8 cellular contexts compared by ENCODE assay signal in the genomic region with DNA sequence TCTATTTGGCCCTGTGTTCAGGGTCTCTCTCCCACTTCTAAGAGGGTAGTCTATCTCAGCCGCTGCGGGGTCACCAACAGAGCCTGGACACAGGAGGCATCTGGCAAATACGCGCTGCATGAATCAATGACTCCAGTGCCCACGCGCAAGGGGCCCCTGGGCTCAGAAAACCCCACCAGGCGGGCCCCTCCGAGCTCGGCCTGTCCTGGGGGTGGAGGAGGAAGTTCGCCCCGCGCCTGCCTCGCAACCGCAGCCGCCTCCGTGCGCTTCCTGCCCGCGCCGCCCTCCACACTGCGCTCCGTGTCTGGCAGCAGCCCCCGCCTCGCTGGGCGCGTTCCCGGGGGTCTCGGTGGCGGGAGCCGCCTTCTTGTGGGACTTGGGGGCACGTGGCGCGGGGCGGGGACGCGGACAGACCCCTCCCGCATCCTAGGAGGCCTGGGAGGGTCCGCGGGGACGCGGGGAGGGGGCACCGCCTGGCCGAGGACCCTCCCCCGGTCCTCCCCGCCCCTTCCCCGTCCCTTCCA. TPM values are rescaled to one million over a fixed set of nuclear protein-coding genes. Genes with fewer than 3 reads are reported as not detected.
DNase-seq lines count a peak whose midpoint lies in the region; ATAC-seq, FAIRE-seq and TF ChIP-seq lines count a peak whose summit lies in the region.

No MANE protein-coding gene starts in this region.

- H3K79me2 ChIP-seq in GM12878 (ENCODE audit: control insufficient read depth, insufficient read depth, low read length) = peaks cover 35% of the 10 kb centered on the region

- SMC1A ChIA-PET in GM12878 (lab: Charles Lee; ENCODE audit: uncharacterized antibody, unreplicated experiment) = no interaction called here

- peak overlapping the region; percentile 62 for H3K4me3 ChIP-seq in Caco-2 (ENCODE audit: low read depth, low read length)
- H3K4me3 ChIP-seq in GM12878 = peak overlapping the region; percentile 71
- H3K4me3 ChIP-seq in right lobe of liver = peak overlapping the region; percentile 60 to 65 (median 60)

- H3K36me3 ChIP-seq in Caco-2 (ENCODE audit: control insufficient read depth, insufficient read depth, low read length) = no peaks in the 10 kb centered on the region
- H3K36me3 ChIP-seq in GM12878 (ENCODE audit: control insufficient read depth in 2 of 2, insufficient read depth in 2 of 2, low read length in 1 of 2) = no peaks in the 10 kb centered on the region; a peak in 1 of 4 replicates
- no peaks in the 10 kb centered on the region for H3K36me3 ChIP-seq in right lobe of liver

- intact Hi-C loops in Caco-2 (cut with micrococcal nuclease; ENCODE audit: unreplicated experiment) = no loop called here
- intact Hi-C loops in GM12878 (cut with micrococcal nuclease; ENCODE audit: unreplicated experiment) = no loop called here
- intact Hi-C loops in right lobe of liver (cut with DNase I) = no loop called here

- peak; percentile 33 for ATAC-seq in HG02885 (IDR thresholded peaks at IDR 0.05; ENCODE audit: poor library complexity, unreplicated experiment)
- ATAC-seq in GM12878 = peak; percentile 31
- ATAC-seq in right lobe of liver = peak in 3 of 4 donors; percentile 1 to 18 (median 4)
- no peak for ATAC-seq in GM21786 (IDR thresholded peaks at IDR 0.05; ENCODE audit: unreplicated experiment)

- H3K27ac ChIP-seq in GM12878 (ENCODE audit: control insufficient read depth, insufficient read depth) (peak overlapping the region; percentile 31; the same call in 1 of the 2 replicates), right lobe of liver (peak overlapping the region; percentile 44 to 77 (median 63))

- H3K27me3 ChIP-seq in Caco-2 (replicated peaks; ENCODE audit: control insufficient read depth, insufficient read depth, low read length) = no peaks in the 10 kb centered on the region
- H3K27me3 ChIP-seq in GM12878 (replicated peaks in 1 of 2; ENCODE audit: control insufficient read depth in 2 of 2, insufficient read depth in 2 of 2, low read length in 1 of 2) = no peaks in the 10 kb centered on the region
- no peaks in the 10 kb centered on the region for H3K27me3 ChIP-seq in right lobe of liver

- WGBS in GM12878 (ENCODE audit: insufficient coverage, insufficient replicate concordance, low lambda C conversion rate, missing lambda C conversion rate) = under 1% methylated on average over 16 of the region's 46 CpGs
- WGBS in right lobe of liver (ENCODE audit: insufficient coverage, low coverage, low lambda C conversion rate, missing lambda C conversion rate) = 40% methylated on average over 2 of the region's 46 CpGs

- POLR2A ChIA-PET in Caco-2 (lab: Charles Lee) = no interaction called here
- POLR2A ChIA-PET in GM12878 (lab: Charles Lee) = interaction anchor here (0.5 kb wide), 1 partner anchor 561 kb away, joined by 3 read pairs; no protein-coding TSS in a partner anchor

- no peak for FAIRE-seq in GM12878 (lab: Jason Lieb, UNC)

- H3K9me3 Mint-ChIP-seq in Caco-2 (ENCODE audit: unreplicated experiment) = no peaks in the 10 kb centered on the region

- H3K36me3 Mint-ChIP-seq in Caco-2 (ENCODE audit: insufficient read depth, unreplicated experiment) = peaks cover 21% of the 10 kb centered on the region

- H3K27ac Mint-ChIP-seq in Caco-2 (ENCODE audit: unreplicated experiment) = no peak overlapping the region

- BruUV-seq in Caco-2 (replicated peaks; lab: Mats Ljungman, UMichigan) (no TSS peak), GM12878 (replicated peaks; lab: Mats Ljungman, UMichigan) (no TSS peak)

- peak overlapping the region; percentile 96 for H3K4me2 ChIP-seq in GM12878 (ENCODE audit: control insufficient read depth, insufficient read depth)

- H3K9ac ChIP-seq in GM12878 (ENCODE audit: control insufficient read depth, insufficient read depth, low read length) = peak overlapping the region; percentile 54; the same call in 1 of the 2 replicates

- peaks cover 39% of the 10 kb centered on the region for H3K4me1 ChIP-seq in Caco-2
- peaks cover 37% of the 10 kb centered on the region for H3K4me1 ChIP-seq in GM12878 (ENCODE audit: control insufficient read depth, insufficient read depth, low read length)
- peaks cover 0 to 30% (median 16%) of the 10 kb centered on the region in 4 donors for H3K4me1 ChIP-seq in right lobe of liver

- no peaks in the 10 kb centered on the region for H3K9me3 ChIP-seq in Caco-2
- H3K9me3 ChIP-seq in GM12878 (replicated peaks; ENCODE audit: control insufficient read depth, insufficient read depth, low read length) = no peaks in the 10 kb centered on the region
- H3K9me3 ChIP-seq in right lobe of liver = no peaks in the 10 kb centered on the region

- peaks cover 8% of the 10 kb centered on the region for H3K4me1 Mint-ChIP-seq in Caco-2 (ENCODE audit: low read depth, unreplicated experiment)

- DNase-seq in Caco-2 (peak in 1 of 2 experiments; percentile 22), T-helper 2 cell (peak; percentile 29 to 80 (median 57)), GM12878 (ENCODE audit: low read depth, low spot score) (no peak), right lobe of liver (peak in 2 of 3 donors; percentile 57 to 74), NCI-H1417 (lab: John Stamatoyannopoulos, UW) (no peak)
- peak; percentile 36 to 55 for DNase-seq in stimulated activated CD8-positive, alpha-beta memory T cell treated with anti-CD3 and anti-CD28 coated beads, Interleukin-2, amount 100 ng/mL, for 48 hours (ENCODE audit: low read depth in 2 of 2)

- H3K27me3 Mint-ChIP-seq in Caco-2 (ENCODE audit: insufficient read depth, unreplicated experiment) = peaks cover 4% of the 10 kb centered on the region

- in situ Hi-C loops in GM12878 (cut with MboI) = no loop called here

- peak overlapping the region; percentile 56; the same call in 1 of the 2 replicates for H2AFZ ChIP-seq in GM12878 (ENCODE audit: control insufficient read depth, low read depth, low read length)

- no peak for TF ChIP-seq CTCF in Caco-2 (IDR thresholded peaks at IDR 0.05; ENCODE audit: insufficient read depth in 1 of 2, low read depth in 1 of 2, low read length in 1 of 2, severe bottlenecking in 1 of 2, unreplicated experiment in 1 of 2)
- TF ChIP-seq CTCF in GM12878 (IDR thresholded peaks at IDR 0.05 in 2 of 3, conservative IDR thresholded peaks at IDR 0.05 in 1 of 3; ENCODE audit: control insufficient read depth in 2 of 3, extremely low read depth in 1 of 3, insufficient read depth in 1 of 3, low read depth in 3 of 3, low read length in 3 of 3) = no peak
- TF ChIP-seq CTCF in right lobe of liver (IDR thresholded peaks at IDR 0.05) = no peak

- CTCF ChIA-PET in Caco-2 (lab: Charles Lee) (no interaction called here), GM12878 (lab: Yijun Ruan, JAX) (no interaction called here)

- no peak for TF ChIP-seq POLR2A in GM12878 (IDR thresholded peaks at IDR 0.05; ENCODE audit: low read depth, low read length)
- no peak for TF ChIP-seq POLR2A in right lobe of liver (IDR thresholded peaks at IDR 0.05)

- H4K20me1 ChIP-seq in GM12878 (ENCODE audit: control insufficient read depth, insufficient read depth) = no peaks in the 10 kb centered on the region

- no peak for TF ChIP-seq RAD21 in GM12878 (IDR thresholded peaks at IDR 0.05; ENCODE audit: insufficient read depth, low read depth, low read length)

- TF ChIP-seq EP300 in GM12878 (IDR thresholded peaks at IDR 0.05; ENCODE audit: borderline replicate concordance in 1 of 2, control insufficient read depth in 1 of 2, low read depth in 2 of 2, low read length in 2 of 2) = no peak

- RAD21 ChIA-PET in GM12878 (lab: Charles Lee; ENCODE audit: unreplicated experiment) = no interaction called here

- peak overlapping the region; percentile 61 for H3K4me3 Mint-ChIP-seq in Caco-2 (ENCODE audit: unreplicated experiment)

TF ChIP-seq in GM12878, 131 proteins besides CTCF, POLR2A, EP300 and RAD21:
- TF ChIP-seq CREB1 (IDR thresholded peaks at IDR 0.05; ENCODE audit: low read depth) (0 out of 2 replicates have a peak, but pooled peaks have one; percentile 29), HDGF (IDR thresholded peaks at IDR 0.05) (no peak), EGR1 (IDR thresholded peaks at IDR 0.05; ENCODE audit: borderline replicate concordance in 1 of 2, low read depth in 2 of 2, low read length in 2 of 2) (peak in 1 of 2 experiments; percentile 68; a peak in 2 of 3 replicates), RUNX3 (IDR thresholded peaks at IDR 0.05; ENCODE audit: low read length) (peak; percentile 70), LARP7 (IDR thresholded peaks at IDR 0.05) (0 out of 2 replicates have a peak, but pooled peaks have one; percentile 4), CHD2 (IDR thresholded peaks at IDR 0.05; ENCODE audit: borderline replicate concordance, low read depth, low read length) (no peak), IKZF1 (conservative IDR thresholded peaks at IDR 0.05) (0 out of 2 replicates have a peak, but pooled peaks have one; percentile 32), BHLHE40 (IDR thresholded peaks at IDR 0.05; ENCODE audit: borderline replicate concordance in 1 of 2, low read depth in 2 of 2, low read length in 1 of 2) (peak in 1 of 2 experiments; percentile 68; a peak in 2 of 4 replicates), BMI1 (IDR thresholded peaks at IDR 0.05; ENCODE audit: borderline replicate concordance) (no peak), DPF2 (IDR thresholded peaks at IDR 0.05) (0 out of 2 replicates have a peak, but pooled peaks have one; percentile 59)

RNA-seq across cellular contexts. Expression of a gene that starts 0.8 kb away (rescaled TPM):
- 90.3 and 96.1 TPM in 2 replicates for total RNA-seq in Caco-2 (2022)
- total RNA-seq in GM12878 (2013; cell fraction: nucleolus; rRNA removed) = 30.6 and 38.6 TPM in 2 replicates
- total RNA-seq in GM12878 (2014; rRNA removed) = 4.5 and 6.3 TPM in 2 replicates
- 2.0 and 6.7 TPM in 2 replicates for total RNA-seq in GM12878 (2014; rRNA removed; fragmentation: Illumina TruSeq; extraction: Trizol)
- total RNA-seq in GM12878 (2021) = 53.4 and 55.1 TPM in 2 replicates
- 34.4 TPM for polyA plus RNA-seq in GM12878 (2011; ENCODE audit: low read depth)
- polyA plus RNA-seq in GM12878 (2011; rRNA removed) = 0.40 and 0.81 TPM in 2 replicates
- 2.6 and 7.9 TPM in 2 replicates for polyA plus RNA-seq in GM12878 (2011; cell fraction: cytosol; rRNA removed)
- 17.0 and 38.4 TPM in 2 replicates for polyA plus RNA-seq in GM12878 (2011; cell fraction: nucleus; rRNA removed)
- 21.0 and 21.8 TPM in 2 replicates for polyA plus RNA-seq in GM12878 (2012)
- polyA plus RNA-seq in GM12878 (2014; fragmentation: Illumina TruSeq; extraction: Trizol) = 1.1 and 12.3 TPM in 2 replicates
- under 1 TPM; 0.19 to 0.58 TPM for polyA plus RNA-seq in GM12878 (2014; fragmentation: Nextera tagmentation; extraction: Ambion mirVana)
- 19.9 and 29.3 TPM in 2 replicates for polyA plus RNA-seq in GM12878 (2014; rRNA removed)
- 1 to 10 TPM; 1.4 to 1.9 TPM for polyA plus RNA-seq in GM12878 (2016; fragmentation: Nextera tagmentation; extraction: Ambion mirVana)
- polyA minus RNA-seq in GM12878 (2011; rRNA and poly(A)+ RNA removed) = 0.59 and 2.1 TPM in 2 replicates
- 7.5 and 13.1 TPM in 2 replicates for polyA minus RNA-seq in GM12878 (2011; cell fraction: cytosol; rRNA and poly(A)+ RNA removed)
- 2.8 and 6.9 TPM in 2 replicates for polyA minus RNA-seq in GM12878 (2011; cell fraction: nucleus; rRNA and poly(A)+ RNA removed)
- 10 to 100 TPM; 16.2 to 27.6 (median 23.3) TPM for total RNA-seq in right lobe of liver

Comparison
In these comparisons a context has a peak if more than half of its experiments do, and no peak if none do; other contexts are left out.
1. DNase-seq: peak in T-helper 2 cell (5 of 5), right lobe of liver (2 of 3) and stimulated activated CD8-positive, alpha-beta memory T cell treated with anti-CD3 and anti-CD28 coated beads, Interleukin-2, amount 100 ng/mL, for 48 hours (2 of 2); none in GM12878 (single experiment) and NCI-H1417 (0 of 3).
2. Peak in every context shown above with its lines, with median percentiles within 50 percentile points of each other: H3K4me3 ChIP-seq.